In the genomic region with DNA sequence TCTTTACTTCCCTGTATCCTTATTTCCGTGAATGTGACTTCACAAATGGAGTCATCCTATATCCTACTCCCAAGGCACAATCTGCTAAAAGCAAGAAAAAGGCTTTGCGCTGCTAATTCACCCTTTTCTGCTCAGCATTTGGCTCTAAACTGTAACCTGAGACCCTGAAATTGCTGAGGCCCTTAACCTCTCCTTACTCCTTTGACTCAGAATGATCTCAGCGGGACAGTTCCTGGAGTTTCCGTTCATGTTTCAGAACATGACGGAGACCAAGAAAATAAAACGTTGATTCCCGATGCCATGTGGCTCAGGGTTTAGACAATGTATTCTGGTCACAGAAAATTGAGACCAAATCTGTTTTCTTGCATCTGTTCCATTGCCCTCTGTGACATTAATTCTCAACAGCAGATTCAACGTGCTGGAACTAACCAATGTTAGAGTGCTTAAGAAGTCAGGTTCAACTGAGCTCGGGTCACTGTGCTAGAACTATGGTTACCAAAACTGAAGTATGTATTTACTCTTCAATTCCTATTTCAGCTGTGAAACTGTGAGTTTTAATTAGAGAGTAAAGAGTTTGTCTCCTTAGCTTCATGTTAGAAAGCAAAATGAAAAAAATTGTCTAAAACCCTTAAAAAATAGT, we compare ENCODE assay signal across 17 cellular contexts. TPM values are rescaled to one million over a fixed set of nuclear protein-coding genes. Genes with fewer than 3 reads are reported as not detected.
DNase-seq lines count a peak whose midpoint lies in the region; ATAC-seq, FAIRE-seq and TF ChIP-seq lines count a peak whose summit lies in the region.
"Had no signal": no experiment of that assay in that cellular context is flagged by ENCODE, and none has a peak within 500 bp of the region (broad histone marks: within the 10 kb centered on the region; RNA-seq: fewer than 3 reads in every experiment).

No MANE protein-coding gene starts in this region.

- H3K36me3 ChIP-seq in RWPE2 (ENCODE audit: low read depth): no peaks in the 10 kb centered on the region
- H3K36me3 ChIP-seq: sigmoid colon had no signal

- H3K27me3 ChIP-seq in RWPE2 (ENCODE audit: insufficient read depth, poor library complexity, severe bottlenecking): no peaks in the 10 kb centered on the region
- no peaks in the 10 kb centered on the region for H3K27me3 ChIP-seq in CD4-positive, alpha-beta T cell (ENCODE audit: control insufficient read depth, insufficient read depth, low read length)
- H3K27me3 ChIP-seq: foreskin keratinocyte, sigmoid colon had no signal

- H3K9me3 ChIP-seq in RWPE2 (ENCODE audit: severe bottlenecking): no peaks in the 10 kb centered on the region
- H3K9me3 ChIP-seq in CD4-positive, alpha-beta T cell (ENCODE audit: control insufficient read depth, low read length): no peaks in the 10 kb centered on the region
- H3K9me3 ChIP-seq: sigmoid colon had no signal

- CTCF ChIA-PET in CD4-positive, alpha-beta T cell (lab: Charles Lee): no interaction called here

- POLR2A ChIA-PET in CD4-positive, alpha-beta T cell (lab: Charles Lee): no interaction called here

- no peak for FAIRE-seq in HTR-8/SVneo (lab: Jason Lieb, UNC)
- FAIRE-seq: GM12891 had no signal

- peak overlapping the region; percentile 97 for H3K27ac Mint-ChIP-seq in glutamatergic neuron (ENCODE audit: unreplicated experiment)
- H3K27ac Mint-ChIP-seq in CD4-positive, alpha-beta T cell: no peak overlapping the region
- H3K27ac Mint-ChIP-seq: activated B cell treated with CpG ODN at 0.5 μM for 24 hours; activated T-cell treated with anti-CD3 and anti-CD28 coated beads, Interleukin-2, amount 50 U/mL, for 72 hours had no signal

- intact Hi-C loops in CD4-positive, alpha-beta T cell (cut with DNase I, micrococcal nuclease): loop anchor here in 1 of 2 experiments (10.0 kb wide), 1 partner anchor 625 kb away; a partner anchor contains a TSS

- no peak overlapping the region for H3K27ac ChIP-seq in RWPE2 (ENCODE audit: poor library complexity, severe bottlenecking)
- H3K27ac ChIP-seq in CD4-positive, alpha-beta T cell (ENCODE audit: low read depth, low read length): no peak overlapping the region
- H3K27ac ChIP-seq: foreskin keratinocyte, sigmoid colon had no signal

- H3K27me3 Mint-ChIP-seq in glutamatergic neuron (ENCODE audit: unreplicated experiment): peaks cover 7% of the 10 kb centered on the region
- H3K27me3 Mint-ChIP-seq in CD4-positive, alpha-beta T cell: no peaks in the 10 kb centered on the region

- no peaks in the 10 kb centered on the region for H3K4me1 ChIP-seq in RWPE2 (ENCODE audit: insufficient read depth, poor library complexity, severe bottlenecking)
- H3K4me1 ChIP-seq: foreskin keratinocyte had no signal

- H3K36me3 Mint-ChIP-seq in glutamatergic neuron (ENCODE audit: unreplicated experiment): peaks cover under 1% of the 10 kb centered on the region
- H3K36me3 Mint-ChIP-seq in CD4-positive, alpha-beta T cell (ENCODE audit: low read depth): no peaks in the 10 kb centered on the region

- H3K4me1 Mint-ChIP-seq in glutamatergic neuron (ENCODE audit: low read depth, unreplicated experiment): peaks cover 32% of the 10 kb centered on the region
- H3K4me1 Mint-ChIP-seq in CD4-positive, alpha-beta T cell (ENCODE audit: low read depth): peaks cover 18% of the 10 kb centered on the region
- H3K4me1 Mint-ChIP-seq: activated B cell treated with CpG ODN at 0.5 μM for 24 hours had no signal

- H3K4me3 ChIP-seq in RWPE2 (ENCODE audit: severe bottlenecking): no peak overlapping the region
- H3K4me3 ChIP-seq: sigmoid colon had no signal

- H3K9me3 Mint-ChIP-seq in glutamatergic neuron (ENCODE audit: unreplicated experiment): no peaks in the 10 kb centered on the region
- no peaks in the 10 kb centered on the region for H3K9me3 Mint-ChIP-seq in CD4-positive, alpha-beta T cell
- H3K9me3 Mint-ChIP-seq: activated B cell treated with CpG ODN at 0.5 μM for 24 hours; activated T-cell treated with anti-CD3 and anti-CD28 coated beads, Interleukin-2, amount 50 U/mL, for 72 hours had no signal

- DNase-seq in HTR-8/SVneo (ENCODE audit: insufficient read length, low spot score) (peak; percentile 36), RWPE2 (ENCODE audit: low spot score) (no peak), glutamatergic neuron (no peak), retina (peak; percentile 57), AG08395 (ENCODE audit: low spot score) (no peak)
- DNase-seq in CD4-positive, alpha-beta T cell: no peak
- no peak for DNase-seq in activated CD4-positive, alpha-beta T cell treated with anti-CD3 and anti-CD28 coated beads, Interleukin-2, amount 50 U/mL, for 48 hours
- DNase-seq: activated B cell treated with CpG ODN at 0.5 μM for 24 hours; activated T-cell treated with anti-CD3 and anti-CD28 coated beads, Interleukin-2, amount 50 U/mL, for 72 hours; COR-L47; foreskin keratinocyte; NCI-H2029 treated with DMSO at 0.1 percent for 48 hours; SHP77; sigmoid colon had no signal

- peak overlapping the region; percentile 71 for H3K4me3 Mint-ChIP-seq in glutamatergic neuron (ENCODE audit: unreplicated experiment)
- no peak overlapping the region for H3K4me3 Mint-ChIP-seq in CD4-positive, alpha-beta T cell
- H3K4me3 Mint-ChIP-seq: activated B cell treated with CpG ODN at 0.5 μM for 24 hours; activated T-cell treated with anti-CD3 and anti-CD28 coated beads, Interleukin-2, amount 50 U/mL, for 72 hours had no signal

- peak; percentile 79 for ATAC-seq in RWPE2 (ENCODE audit: low read depth)
- no peak for ATAC-seq in CD4-positive, alpha-beta T cell (ENCODE audit: poor library complexity)
- ATAC-seq in HG02759 (IDR thresholded peaks at IDR 0.05; ENCODE audit: unreplicated experiment): no peak
- ATAC-seq: activated T-cell treated with anti-CD3 and anti-CD28 coated beads, Interleukin-2, amount 50 U/mL, for 72 hours; foreskin keratinocyte had no signal

- no peak for TF ChIP-seq CTCF in RWPE2 (IDR thresholded peaks at IDR 0.05; ENCODE audit: poor library complexity, severe bottlenecking)
- no peak for TF ChIP-seq CTCF in glutamatergic neuron (IDR thresholded peaks at IDR 0.05; ENCODE audit: partially characterized antibody, unreplicated experiment)
- no peak for TF ChIP-seq CTCF in CD4-positive, alpha-beta T cell (IDR thresholded peaks at IDR 0.05)

RNA-seq across cellular contexts. Expression of a gene that starts 45.4 kb away (rescaled TPM):
- total RNA-seq in glutamatergic neuron (ENCODE audit: unreplicated experiment): not detected
- not detected for total RNA-seq in CD4-positive, alpha-beta T cell
- total RNA-seq: activated B cell treated with CpG ODN at 0.5 μM for 24 hours; activated T-cell treated with anti-CD3 and anti-CD28 coated beads, Interleukin-2, amount 50 U/mL, for 72 hours; foreskin keratinocyte; mesenteric fat pad had no signal

Comparison
In these comparisons a context has a peak if more than half of its experiments do, and no peak if none do; other contexts are left out.
1. DNase-seq: peak in HTR-8/SVneo (single experiment) and retina (single experiment); none in RWPE2 (single experiment), glutamatergic neuron (single experiment), CD4-positive, alpha-beta T cell (0 of 10), activated CD4-positive, alpha-beta T cell treated with anti-CD3 and anti-CD28 coated beads, Interleukin-2, amount 50 U/mL, for 48 hours (0 of 2) and AG08395 (single experiment).